Comparison of ENCODE assay signal across 24 cellular contexts in genomic region chr7:24854866-24855265, GRCh38.
DNase-seq lines count a peak whose midpoint lies in the region; ATAC-seq and TF ChIP-seq lines count a peak whose summit lies in the region.
"Had no signal": no experiment of that assay in that cellular context is flagged by ENCODE, and none has a peak within 500 bp of the region (broad histone marks: within the 10 kb centered on the region; RNA-seq: fewer than 3 reads in every experiment).

No MANE protein-coding gene starts in this region.

- H3K27me3 Mint-ChIP-seq in HFFc6 (ENCODE audit: insufficient read depth) (peaks cover 4% of the 10 kb centered on the region), Caco-2 (ENCODE audit: insufficient read depth, unreplicated experiment) (no peaks in the 10 kb centered on the region)
- no peaks in the 10 kb centered on the region for H3K27me3 Mint-ChIP-seq in central memory CD8-positive, alpha-beta T cell

- H3K36me3 ChIP-seq in Caco-2 (ENCODE audit: control insufficient read depth, insufficient read depth, low read length): peaks cover 4% of the 10 kb centered on the region
- H3K36me3 ChIP-seq: upper lobe of right lung had no signal

- CTCF ChIA-PET in Caco-2 (lab: Charles Lee): no interaction called here

- H3K4me1 Mint-ChIP-seq in HFFc6 (ENCODE audit: low read depth) (peaks cover 60% of the 10 kb centered on the region), Caco-2 (ENCODE audit: low read depth, unreplicated experiment) (peaks cover 9% of the 10 kb centered on the region)
- H3K4me1 Mint-ChIP-seq in central memory CD8-positive, alpha-beta T cell: peaks cover 16% of the 10 kb centered on the region
- peaks cover 34% of the 10 kb centered on the region for H3K4me1 Mint-ChIP-seq in stimulated activated effector memory CD8-positive, alpha-beta T cell treated with anti-CD3 and anti-CD28 coated beads, Interleukin-12 subunit alpha, Interleukin-12 subunit beta, amount 100 ng/mL, for 72 hours

- H3K9me3 Mint-ChIP-seq in HFFc6 (no peaks in the 10 kb centered on the region), Caco-2 (ENCODE audit: unreplicated experiment) (no peaks in the 10 kb centered on the region)
- H3K9me3 Mint-ChIP-seq in central memory CD8-positive, alpha-beta T cell: no peaks in the 10 kb centered on the region
- no peaks in the 10 kb centered on the region for H3K9me3 Mint-ChIP-seq in stimulated activated effector memory CD8-positive, alpha-beta T cell treated with anti-CD3 and anti-CD28 coated beads, Interleukin-12 subunit alpha, Interleukin-12 subunit beta, amount 100 ng/mL, for 72 hours
- H3K9me3 Mint-ChIP-seq: activated naive CD4-positive, alpha-beta T cell treated with anti-CD3 and anti-CD28 coated beads, Interleukin-2, amount 50 U/mL, for 72 hours; activated T-helper 2 cell treated with anti-CD3 and anti-CD28 coated beads, Interferon-gamma antibody, Interleukin-2, Interleukin-4, amounts not matched to agents 10 μg/mL and 5 μg/mL and 100 μg/mL, durations not matched to agents 14 hours and 24 hours and 36 hours had no signal

- H3K4me3 ChIP-seq in Caco-2 (ENCODE audit: low read depth, low read length): no peak overlapping the region
- H3K4me3 ChIP-seq: dorsolateral prefrontal cortex, left lung, upper lobe of right lung had no signal

- no peaks in the 10 kb centered on the region for H3K27me3 ChIP-seq in Caco-2 (replicated peaks; ENCODE audit: control insufficient read depth, insufficient read depth, low read length)
- H3K27me3 ChIP-seq: dorsolateral prefrontal cortex, foreskin keratinocyte, left lung, upper lobe of right lung had no signal

- 0 out of 2 replicates have a peak, but pooled peaks cover 8% of the 10 kb centered on the region for H3K4me1 ChIP-seq in Caco-2
- H3K4me1 ChIP-seq: left lung, upper lobe of right lung had no signal

- TF ChIP-seq CTCF in HFFc6 (IDR thresholded peaks at IDR 0.05): no peak
- no peak for TF ChIP-seq CTCF in Caco-2 (IDR thresholded peaks at IDR 0.05; ENCODE audit: insufficient read depth in 1 of 2, low read depth in 1 of 2, low read length in 1 of 2, severe bottlenecking in 1 of 2, unreplicated experiment in 1 of 2)

- no TSS peak for BruUV-seq in Caco-2 (replicated peaks; lab: Mats Ljungman, UMichigan)

- H3K36me3 Mint-ChIP-seq in HFFc6 (ENCODE audit: low read depth) (peaks cover 24% of the 10 kb centered on the region), Caco-2 (ENCODE audit: insufficient read depth, unreplicated experiment) (peaks cover 9% of the 10 kb centered on the region)
- peaks cover 18% of the 10 kb centered on the region for H3K36me3 Mint-ChIP-seq in central memory CD8-positive, alpha-beta T cell (ENCODE audit: insufficient read depth)
- peaks cover 71% of the 10 kb centered on the region for H3K36me3 Mint-ChIP-seq in stimulated activated effector memory CD8-positive, alpha-beta T cell treated with anti-CD3 and anti-CD28 coated beads, Interleukin-12 subunit alpha, Interleukin-12 subunit beta, amount 100 ng/mL, for 72 hours

- H3K9me3 ChIP-seq in Caco-2: no peaks in the 10 kb centered on the region
- H3K9me3 ChIP-seq: left lung, upper lobe of right lung had no signal

- DNase-seq in NCI-H345 (lab: John Stamatoyannopoulos, UW) (peak; percentile 28), NCI-H345 treated with DMSO at 0.1 percent for 48 hours (lab: John Stamatoyannopoulos, UW; ENCODE audit: unreplicated experiment) (no peak), HFFc6 (peak; percentile 83), Caco-2 (no peak), NCI-H1694 (lab: John Stamatoyannopoulos, UW) (no peak)
- no peak for DNase-seq in central memory CD8-positive, alpha-beta T cell (ENCODE audit: low spot score in 2 of 2)
- DNase-seq in stimulated activated effector memory CD8-positive, alpha-beta T cell treated with anti-CD3 and anti-CD28 coated beads, Interleukin-12 subunit alpha, Interleukin-12 subunit beta, amount 100 ng/mL, for 72 hours (ENCODE audit: low spot score in 2 of 2): no peak
- no peak for DNase-seq in stimulated activated CD4-positive, alpha-beta T cell treated with anti-CD3 and anti-CD28 coated beads, Interleukin-4, amount 100 ng/mL, for 24 hours
- DNase-seq: activated CD4-positive, alpha-beta T cell treated with anti-CD3 and anti-CD28 coated beads, Interleukin-2, amount 50 U/mL, for 1 hour; dorsolateral prefrontal cortex; foreskin keratinocyte; left lung; NCI-H187 treated with DMSO at 0.1 percent for 48 hours; NCI-H446 treated with DMSO at 0.1 percent for 48 hours; NK-92 treated with Interleukin-12 subunit alpha and Interleukin-12 subunit beta, amount 100 ng/mL, for 24 hours; SHP77; small intestine; stimulated activated CD4-positive, alpha-beta T cell treated with anti-CD3 and anti-CD28 coated beads, Interleukin-1b, Interleukin-23, amount 100 ng/mL, for 48 hours; substantia nigra; SW 1271; T1000; upper lobe of right lung had no signal

- ATAC-seq in central memory CD8-positive, alpha-beta T cell (replicated peaks; ENCODE audit: extremely low read depth, poor library complexity, severe bottlenecking): no peak
- ATAC-seq in stimulated activated effector memory CD8-positive, alpha-beta T cell treated with anti-CD3 and anti-CD28 coated beads, Interleukin-12 subunit alpha, Interleukin-12 subunit beta, amount 100 ng/mL, for 72 hours: no peak
- ATAC-seq: activated naive CD4-positive, alpha-beta T cell treated with anti-CD3 and anti-CD28 coated beads, Interleukin-2, amount 50 U/mL, for 72 hours; foreskin keratinocyte; left lung; upper lobe of right lung had no signal

- POLR2A ChIA-PET in Caco-2 (lab: Charles Lee): no interaction called here

- intact Hi-C loops in Caco-2 (cut with micrococcal nuclease; ENCODE audit: unreplicated experiment): no loop called here

- H3K27ac Mint-ChIP-seq in HFFc6 (peak overlapping the region; percentile 57), Caco-2 (ENCODE audit: unreplicated experiment) (no peak overlapping the region)
- peak overlapping the region; percentile 20 for H3K27ac Mint-ChIP-seq in central memory CD8-positive, alpha-beta T cell (ENCODE audit: low read depth)
- peak overlapping the region; percentile 80 for H3K27ac Mint-ChIP-seq in stimulated activated effector memory CD8-positive, alpha-beta T cell treated with anti-CD3 and anti-CD28 coated beads, Interleukin-12 subunit alpha, Interleukin-12 subunit beta, amount 100 ng/mL, for 72 hours
- H3K27ac Mint-ChIP-seq: activated naive CD4-positive, alpha-beta T cell treated with anti-CD3 and anti-CD28 coated beads, Interleukin-2, amount 50 U/mL, for 72 hours; activated T-helper 2 cell treated with anti-CD3 and anti-CD28 coated beads, Interferon-gamma antibody, Interleukin-2, Interleukin-4, amounts not matched to agents 10 μg/mL and 5 μg/mL and 100 μg/mL, durations not matched to agents 14 hours and 24 hours and 36 hours had no signal

- peak overlapping the region; percentile 2; the same call in 1 of the 2 replicates for H3K4me3 Mint-ChIP-seq in HFFc6
- H3K4me3 Mint-ChIP-seq in central memory CD8-positive, alpha-beta T cell: no peak overlapping the region
- no peak overlapping the region for H3K4me3 Mint-ChIP-seq in stimulated activated effector memory CD8-positive, alpha-beta T cell treated with anti-CD3 and anti-CD28 coated beads, Interleukin-12 subunit alpha, Interleukin-12 subunit beta, amount 100 ng/mL, for 72 hours
- H3K4me3 Mint-ChIP-seq in Caco-2 (ENCODE audit: unreplicated experiment): no peak overlapping the region

Comparison
In these comparisons a context has a peak if more than half of its experiments do, and no peak if none do; other contexts are left out.
1. DNase-seq: peak in NCI-H345 (single experiment) and HFFc6 (single experiment); none in NCI-H345 treated with DMSO at 0.1 percent for 48 hours (single experiment), central memory CD8-positive, alpha-beta T cell (0 of 2), stimulated activated effector memory CD8-positive, alpha-beta T cell treated with anti-CD3 and anti-CD28 coated beads, Interleukin-12 subunit alpha, Interleukin-12 subunit beta, amount 100 ng/mL, for 72 hours (0 of 2), Caco-2 (0 of 2), stimulated activated CD4-positive, alpha-beta T cell treated with anti-CD3 and anti-CD28 coated beads, Interleukin-4, amount 100 ng/mL, for 24 hours (single experiment) and NCI-H1694 (single experiment).